Comparison of ENCODE assay signal across 1 cellular context in the genomic region with DNA sequence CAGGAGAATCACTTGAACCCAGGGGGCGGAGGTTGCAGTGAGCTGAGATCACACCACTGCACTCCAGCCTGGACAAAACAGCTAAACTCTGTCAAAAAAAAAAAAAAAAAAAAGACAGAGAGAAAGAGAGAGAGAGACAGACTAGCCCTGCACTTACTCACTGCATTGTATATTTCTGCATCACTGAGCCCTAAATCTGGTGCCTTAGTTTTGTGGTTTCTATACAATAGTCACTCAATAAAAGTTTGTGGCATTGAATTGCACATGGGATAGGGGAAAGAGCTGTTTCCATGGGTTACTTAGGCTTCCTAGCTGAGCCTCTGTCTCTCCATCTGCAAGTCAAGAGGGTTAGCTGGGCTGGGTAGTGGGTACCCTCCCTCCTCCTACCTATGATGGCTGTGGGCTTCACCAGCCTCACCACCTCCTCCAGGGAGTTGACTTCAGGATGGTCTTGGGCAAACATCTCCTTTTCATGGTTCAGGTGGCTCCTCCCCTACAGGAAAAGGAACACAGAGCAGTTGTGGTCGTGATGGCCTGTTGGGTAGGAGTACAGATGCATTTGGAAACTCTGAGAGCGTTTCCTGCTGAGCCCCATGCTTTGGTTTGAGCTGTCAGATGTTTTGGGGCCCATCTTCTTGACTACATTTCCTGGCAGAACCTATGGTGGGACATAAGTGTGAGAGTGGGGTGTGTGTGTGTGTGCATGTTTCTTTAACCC.
TF ChIP-seq lines count a peak whose summit lies in the region.

No MANE protein-coding gene starts in this region.

TF ChIP-seq in GM12878, 131 proteins besides CTCF, POLR2A, EP300 and RAD21 (continued from another document):
- TF ChIP-seq CUX1 (IDR thresholded peaks at IDR 0.05; ENCODE audit: insufficient replicate concordance, low read depth, low read length) = no peak
